ENCODE assay signal across 15 cellular contexts in the genomic region with DNA sequence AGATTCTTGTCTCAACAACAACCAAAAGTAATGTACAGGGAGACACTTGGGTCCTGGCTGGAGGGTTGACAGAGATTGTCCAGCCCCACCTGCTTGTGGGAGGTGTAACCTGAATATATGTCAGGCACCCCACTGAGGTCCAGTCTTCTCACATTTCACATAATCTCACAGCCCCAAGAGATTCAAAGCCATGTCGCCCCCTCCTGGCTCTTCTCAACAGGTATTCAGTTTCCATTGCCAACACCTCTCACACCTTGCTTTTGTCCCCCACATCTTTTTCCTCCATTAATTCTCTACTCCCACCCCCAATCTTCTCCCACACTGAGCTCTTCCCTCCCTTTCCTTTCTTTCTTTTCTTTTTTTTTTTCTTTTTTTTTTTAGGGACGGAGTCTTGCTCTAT. TPM values are rescaled to one million over a fixed set of nuclear protein-coding genes. Genes with fewer than 3 reads are reported as not detected.
DNase-seq lines count a peak whose midpoint lies in the region; ATAC-seq and TF ChIP-seq lines count a peak whose summit lies in the region.
"Had no signal": no experiment of that assay in that cellular context is flagged by ENCODE, and none has a peak within 500 bp of the region (broad histone marks: within the 10 kb centered on the region; RNA-seq: fewer than 3 reads in every experiment).

No MANE protein-coding gene starts in this region.

- H3K4me1 Mint-ChIP-seq in Caco-2 (ENCODE audit: low read depth, unreplicated experiment): no peaks in the 10 kb centered on the region
- H3K4me1 Mint-ChIP-seq in activated T-cell treated with anti-CD3 and anti-CD28 coated beads, Interleukin-2, amount 50 U/mL, for 72 hours (ENCODE audit: low read depth): peaks cover 14% of the 10 kb centered on the region
- H3K4me1 Mint-ChIP-seq: nephron had no signal

- intact Hi-C loops in Caco-2 (cut with micrococcal nuclease; ENCODE audit: unreplicated experiment): loop anchor here (5.0 kb wide), 1 partner anchor 90 kb away; no protein-coding TSS in a partner anchor

- ATAC-seq in activated T-cell treated with anti-CD3 and anti-CD28 coated beads, Interleukin-2, amount 50 U/mL, for 72 hours (replicated peaks in 1 of 2): no peak
- ATAC-seq: activated CD4-positive, CD25-positive, alpha-beta regulatory T cell treated with anti-CD3 and anti-CD28 coated beads, Interleukin-2, amount 50 U/mL, for 24 hours; left cardiac atrium had no signal

- H3K27ac Mint-ChIP-seq in Caco-2 (ENCODE audit: unreplicated experiment): no peak overlapping the region
- no peak overlapping the region for H3K27ac Mint-ChIP-seq in activated T-cell treated with anti-CD3 and anti-CD28 coated beads, Interleukin-2, amount 50 U/mL, for 72 hours
- H3K27ac Mint-ChIP-seq: activated naive CD8-positive, alpha-beta T cell; nephron had no signal

- H3K4me3 ChIP-seq in Caco-2 (ENCODE audit: low read depth, low read length): no peak overlapping the region
- H3K4me3 ChIP-seq: colonic mucosa, SK-N-MC, testis had no signal

- POLR2A ChIA-PET in Caco-2 (lab: Charles Lee): no interaction called here

- peaks cover 18% of the 10 kb centered on the region for H3K27me3 Mint-ChIP-seq in Caco-2 (ENCODE audit: insufficient read depth, unreplicated experiment)
- H3K27me3 Mint-ChIP-seq in activated T-cell treated with anti-CD3 and anti-CD28 coated beads, Interleukin-2, amount 50 U/mL, for 72 hours (ENCODE audit: low read depth): peaks cover 50% of the 10 kb centered on the region

- no peaks in the 10 kb centered on the region for H3K4me1 ChIP-seq in Caco-2
- H3K4me1 ChIP-seq: colonic mucosa had no signal

- H3K9me3 ChIP-seq in Caco-2: no peaks in the 10 kb centered on the region
- H3K9me3 ChIP-seq: colonic mucosa, testis had no signal

- DNase-seq in Caco-2: no peak
- DNase-seq in NCI-H510A treated with DMSO at 0.1 percent for 48 hours (lab: John Stamatoyannopoulos, UW): peak; percentile 2
- peak; percentile 29 for DNase-seq in dermis blood vessel endothelial cell
- DNase-seq in SHP77 (lab: John Stamatoyannopoulos, UW): no peak
- no peak for DNase-seq in activated T-cell treated with anti-CD3 and anti-CD28 coated beads, Interleukin-2, amount 50 U/mL, for 72 hours
- DNase-seq in NCI-H226: no peak
- DNase-seq: Calu3, colonic mucosa, left cardiac atrium, testis had no signal

- no peaks in the 10 kb centered on the region for H3K36me3 ChIP-seq in Caco-2 (ENCODE audit: control insufficient read depth, insufficient read depth, low read length)
- H3K36me3 ChIP-seq: colonic mucosa had no signal

- no peaks in the 10 kb centered on the region for H3K27me3 ChIP-seq in Caco-2 (replicated peaks; ENCODE audit: control insufficient read depth, insufficient read depth, low read length)
- H3K27me3 ChIP-seq: colonic mucosa, testis had no signal

- no TSS peak for BruUV-seq in Caco-2 (replicated peaks; lab: Mats Ljungman, UMichigan)

- peak; percentile 15 to 27 for TF ChIP-seq CTCF in Caco-2 (IDR thresholded peaks at IDR 0.05; ENCODE audit: insufficient read depth in 1 of 2, low read depth in 1 of 2, low read length in 1 of 2, severe bottlenecking in 1 of 2, unreplicated experiment in 1 of 2)
- TF ChIP-seq CTCF in GM12872 (IDR thresholded peaks at IDR 0.05; ENCODE audit: insufficient read depth, low read depth, low read length): peak; percentile 41; the same call in 2 of the 3 replicates

- H3K4me3 Mint-ChIP-seq in Caco-2 (ENCODE audit: unreplicated experiment): no peak overlapping the region
- no peak overlapping the region for H3K4me3 Mint-ChIP-seq in activated T-cell treated with anti-CD3 and anti-CD28 coated beads, Interleukin-2, amount 50 U/mL, for 72 hours
- H3K4me3 Mint-ChIP-seq: activated naive CD8-positive, alpha-beta T cell; nephron had no signal

- no peaks in the 10 kb centered on the region for H3K36me3 Mint-ChIP-seq in Caco-2 (ENCODE audit: insufficient read depth, unreplicated experiment)
- no peaks in the 10 kb centered on the region for H3K36me3 Mint-ChIP-seq in activated T-cell treated with anti-CD3 and anti-CD28 coated beads, Interleukin-2, amount 50 U/mL, for 72 hours (ENCODE audit: insufficient read depth in 2 of 2)
- H3K36me3 Mint-ChIP-seq: activated naive CD8-positive, alpha-beta T cell had no signal

- CTCF ChIA-PET in Caco-2 (lab: Charles Lee): interaction anchor here (0.5 kb wide), 1 partner anchor 69 kb away, joined by 4 read pairs; no protein-coding TSS in a partner anchor

- no peaks in the 10 kb centered on the region for H3K9me3 Mint-ChIP-seq in Caco-2 (ENCODE audit: unreplicated experiment)
- H3K9me3 Mint-ChIP-seq in activated T-cell treated with anti-CD3 and anti-CD28 coated beads, Interleukin-2, amount 50 U/mL, for 72 hours: peaks cover under 1% of the 10 kb centered on the region in 2 donors
- H3K9me3 Mint-ChIP-seq: nephron had no signal

RNA-seq across cellular contexts. Expression of gene UNC13A, which starts 11.2 kb away (rescaled TPM):
- 0.18 and 0.23 TPM in 2 replicates for total RNA-seq in Caco-2 (2022)
- under 0.01 and 0.09 TPM in 2 replicates for total RNA-seq in dermis blood vessel endothelial cell
- total RNA-seq in activated T-cell treated with anti-CD3 and anti-CD28 coated beads, Interleukin-2, amount 50 U/mL, for 72 hours: under 1 TPM; 0.31 to 0.32 TPM

RNA-seq across cellular contexts. Expression of gene MAP1S, which starts 42.3 kb away (rescaled TPM):
- total RNA-seq in Caco-2 (2022): 51.4 and 58.2 TPM in 2 replicates
- 47.8 and 81.4 TPM in 2 replicates for total RNA-seq in dermis blood vessel endothelial cell
- 10 to 100 TPM; 59.5 to 69.9 TPM for total RNA-seq in activated T-cell treated with anti-CD3 and anti-CD28 coated beads, Interleukin-2, amount 50 U/mL, for 72 hours

Comparison
In these comparisons a context has a peak if more than half of its experiments do, and no peak if none do; other contexts are left out.
1. DNase-seq: peak in NCI-H510A treated with DMSO at 0.1 percent for 48 hours (single experiment) and dermis blood vessel endothelial cell (single experiment); none in Caco-2 (0 of 2), SHP77 (0 of 2), activated T-cell treated with anti-CD3 and anti-CD28 coated beads, Interleukin-2, amount 50 U/mL, for 72 hours (0 of 2) and NCI-H226 (single experiment).